In the genomic region with DNA sequence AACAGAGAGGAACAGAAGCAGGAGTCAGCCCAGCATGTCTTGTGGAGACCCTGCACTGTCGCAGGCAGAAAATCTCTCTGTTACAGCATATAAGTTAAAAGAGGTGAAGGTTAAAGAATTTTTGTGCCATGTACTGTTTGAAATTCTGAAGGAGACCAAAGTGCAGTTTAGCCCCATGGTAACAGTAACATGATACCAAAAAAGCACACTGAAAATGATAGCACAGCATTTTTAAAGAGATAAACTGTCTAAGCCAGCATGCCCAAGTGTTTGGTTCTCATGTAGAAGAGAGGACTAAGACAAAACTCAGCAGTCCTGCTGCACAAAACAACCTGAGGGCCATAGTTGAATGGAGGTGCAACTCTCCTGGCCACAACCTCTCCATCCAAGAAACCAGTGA, we compare ENCODE assay signal across 25 cellular contexts. TPM values are rescaled to one million over a fixed set of nuclear protein-coding genes. Genes with fewer than 3 reads are reported as not detected.
"Had no signal": no experiment of that assay in that cellular context is flagged by ENCODE, and none has a peak within 500 bp of the region (broad histone marks: within the 10 kb centered on the region; RNA-seq: fewer than 3 reads in every experiment).

No MANE protein-coding gene starts in this region.

- FAIRE-seq: endothelial cell of umbilical vein, small intestine, urothelium cell line had no signal

- H3K27ac ChIP-seq: colonic mucosa, heart left ventricle, right atrium auricular region, suprapubic skin, thyroid gland had no signal

- H3K27ac Mint-ChIP-seq: endodermal cell; naive thymus-derived CD8-positive, alpha-beta T cell; type B pancreatic cell had no signal

- H3K4me3 Mint-ChIP-seq: endodermal cell; naive thymus-derived CD8-positive, alpha-beta T cell; neural crest cell; type B pancreatic cell had no signal

- H3K4me1 ChIP-seq: colonic mucosa, heart left ventricle, right atrium auricular region, suprapubic skin, thyroid gland had no signal

- H3K9me3 ChIP-seq: colonic mucosa, mucosa of descending colon, right atrium auricular region, suprapubic skin, thyroid gland had no signal

- H3K4me1 Mint-ChIP-seq: endodermal cell; naive thymus-derived CD8-positive, alpha-beta T cell; neural crest cell had no signal

- H3K27me3 ChIP-seq: colonic mucosa, heart left ventricle, right atrium auricular region, suprapubic skin, thyroid gland had no signal

- DNase-seq: colonic mucosa; dermis blood vessel endothelial cell; effector CD4-positive, alpha-beta T cell; endodermal cell; erythroblast; foreskin melanocyte; heart left ventricle; hippocampal formation; kidney glomerular epithelial cell; mammary epithelial cell; mucosa of descending colon; naive thymus-derived CD8-positive, alpha-beta T cell; posterior cingulate gyrus; small intestine; stimulated activated CD4-positive, alpha-beta T cell treated with anti-CD3 and anti-CD28 coated beads, Interleukin-12 subunit alpha, Interleukin-12 subunit beta, amount 100 ng/mL, for 4 hours; stimulated activated naive CD4-positive, alpha-beta T cell treated with Interleukin-2 at 50 U/mL for 16 hours; thyroid gland had no signal

- H3K4me3 ChIP-seq: colonic mucosa, heart left ventricle, mucosa of descending colon, right atrium auricular region, suprapubic skin, thyroid gland had no signal

- H3K36me3 Mint-ChIP-seq: naive thymus-derived CD8-positive, alpha-beta T cell; type B pancreatic cell had no signal

- H3K9me3 Mint-ChIP-seq: endodermal cell, neural crest cell, type B pancreatic cell had no signal

- ATAC-seq: heart left ventricle; left lobe of liver; mucosa of descending colon; naive thymus-derived CD8-positive, alpha-beta T cell had no signal

- H3K36me3 ChIP-seq: colonic mucosa, heart left ventricle, right atrium auricular region, suprapubic skin, thyroid gland had no signal

RNA-seq across cellular contexts. Expression of gene PARM1, which starts 41.9 kb away (rescaled TPM):
- total RNA-seq: endothelial cell of umbilical vein, osteocyte had no signal
- polyA plus RNA-seq: naive thymus-derived CD8-positive, alpha-beta T cell had no signal
